Comparison of ENCODE assay signal across 19 cellular contexts in genomic region chr2:11766016-11766415, GRCh38.
"Had no signal": no experiment of that assay in that cellular context is flagged by ENCODE, and none has a peak within 500 bp of the region (broad histone marks: within the 10 kb centered on the region; RNA-seq: fewer than 3 reads in every experiment).

No MANE protein-coding gene starts in this region.

- H3K4me3 Mint-ChIP-seq: activated CD8-positive, alpha-beta T cell treated with anti-CD3 and anti-CD28 coated beads, Interleukin-2, amount 10 ng/mL, durations not matched to agents 7 days and 5 days; activated T-cell treated with anti-CD3 and anti-CD28 coated beads, Interleukin-2, amount 50 U/mL, for 72 hours; brain; memory B cell; naive thymus-derived CD8-positive, alpha-beta T cell; T-helper 2 cell treated with Interferon-gamma antibody and Interleukin-4, amounts not matched to agents 5 μg/mL and 100 μg/mL, for 36 hours had no signal

- H3K27ac ChIP-seq: esophagus squamous epithelium, heart right ventricle, parathyroid adenoma, upper lobe of right lung had no signal

- H3K4me1 ChIP-seq: parathyroid adenoma had no signal

- H3K4me3 ChIP-seq: esophagus squamous epithelium, heart right ventricle, smooth muscle cell, upper lobe of right lung had no signal

- H3K27me3 ChIP-seq: esophagus squamous epithelium, heart right ventricle, upper lobe of right lung had no signal

- ATAC-seq: activated CD8-positive, alpha-beta T cell treated with anti-CD3 and anti-CD28 coated beads, Interleukin-2, amount 10 ng/mL, durations not matched to agents 7 days and 5 days; activated T-cell treated with anti-CD3 and anti-CD28 coated beads, Interleukin-2, amount 50 U/mL, for 72 hours; heart right ventricle; left ventricle myocardium superior; naive thymus-derived CD8-positive, alpha-beta T cell; Right ventricle myocardium inferior; sciatic nerve; upper lobe of right lung had no signal

- H3K27me3 Mint-ChIP-seq: brain; memory B cell; naive thymus-derived CD8-positive, alpha-beta T cell had no signal

- H3K27ac Mint-ChIP-seq: activated CD8-positive, alpha-beta T cell treated with anti-CD3 and anti-CD28 coated beads, Interleukin-2, amount 10 ng/mL, durations not matched to agents 7 days and 5 days; activated T-cell treated with anti-CD3 and anti-CD28 coated beads, Interleukin-2, amount 50 U/mL, for 72 hours; brain; memory B cell; T-helper 2 cell treated with Interferon-gamma antibody and Interleukin-4, amounts not matched to agents 5 μg/mL and 100 μg/mL, for 36 hours had no signal

- H3K9me3 ChIP-seq: esophagus squamous epithelium, heart right ventricle, upper lobe of right lung had no signal

- DNase-seq: activated CD4-positive, alpha-beta T cell treated with anti-CD3 and anti-CD28 coated beads for 4 hours; activated CD8-positive, alpha-beta T cell treated with anti-CD3 and anti-CD28 coated beads, Interleukin-2, amount 10 ng/mL, durations not matched to agents 7 days and 5 days; activated naive CD4-positive, alpha-beta T cell treated with anti-CD3 and anti-CD28 coated beads, Interleukin-2, amount 50 U/mL, for 16 hours; activated T-cell treated with anti-CD3 and anti-CD28 coated beads, Interleukin-2, amount 50 U/mL, for 72 hours; caudate nucleus; esophagus squamous epithelium; heart right ventricle; left ventricle myocardium superior; naive thymus-derived CD8-positive, alpha-beta T cell; stimulated activated CD4-positive, alpha-beta T cell treated with anti-CD3 and anti-CD28 coated beads, Interleukin-4, amount 100 ng/mL, for 1 hour; SW 1271; upper lobe of right lung had no signal

- H3K9me3 Mint-ChIP-seq: activated T-cell treated with anti-CD3 and anti-CD28 coated beads, Interleukin-2, amount 50 U/mL, for 72 hours; memory B cell; naive thymus-derived CD8-positive, alpha-beta T cell; T-helper 2 cell treated with Interferon-gamma antibody and Interleukin-4, amounts not matched to agents 5 μg/mL and 100 μg/mL, for 36 hours had no signal
